Comparison of ENCODE assay signal across 14 cellular contexts in genomic region chr9:96048954-96049831, GRCh38.
DNase-seq lines count a peak whose midpoint lies in the region; ATAC-seq and TF ChIP-seq lines count a peak whose summit lies in the region.
"Had no signal": no experiment of that assay in that cellular context is flagged by ENCODE, and none has a peak within 500 bp of the region (broad histone marks: within the 10 kb centered on the region; RNA-seq: fewer than 3 reads in every experiment).

No MANE protein-coding gene starts in this region.

- no peaks in the 10 kb centered on the region for H3K9me2 ChIP-seq in neural cell (ENCODE audit: insufficient read depth, low read length)

- WGBS in heart right ventricle, 2 donors, result 77 to 79% methylated on average over 39 of the region's 39 CpGs

- H3K4me3 ChIP-seq in heart right ventricle (peak overlapping the region in 1 of 10 donors; percentile 6), neural cell (ENCODE audit: low read length) (no peak overlapping the region)
- H3K4me3 ChIP-seq: GM12878, uterus had no signal

- DNase-seq in activated naive CD8-positive, alpha-beta T cell treated with anti-CD3 and anti-CD28 coated beads, Interleukin-2, amount 50 U/mL, for 24 hours, result no peak
- DNase-seq in heart right ventricle (peak; percentile 31 to 58), substantia nigra (lab: John Stamatoyannopoulos, UW) (peak; percentile 32 to 96 (median 87)), LoVo (ENCODE audit: low spot score) (no peak), NCI-H1092 (lab: John Stamatoyannopoulos, UW) (no peak), COLO668 (lab: John Stamatoyannopoulos, UW; ENCODE audit: unreplicated experiment) (no peak)
- DNase-seq in activated T-cell treated with anti-CD3 and anti-CD28 coated beads, Interleukin-2, amount 50 U/mL, for 48 hours, result no peak
- DNase-seq: activated CD4-positive, alpha-beta T cell treated with anti-CD3 and anti-CD28 coated beads, Interleukin-2, amount 10 ng/mL, durations not matched to agents 7 days and 5 days; activated naive CD4-positive, alpha-beta T cell treated with anti-CD3 and anti-CD28 coated beads, Interleukin-2, amount 10 ng/mL, durations not matched to agents 7 days and 5 days; erythroblast; stimulated activated CD4-positive, alpha-beta T cell treated with anti-CD3 and anti-CD28 coated beads, Interleukin-1b, Interleukin-23, amount 100 ng/mL, for 48 hours had no signal

- H3K27ac Mint-ChIP-seq in activated naive CD8-positive, alpha-beta T cell treated with anti-CD3 and anti-CD28 coated beads, Interleukin-2, amount 50 U/mL, for 24 hours, result peak overlapping the region; percentile 90
- H3K27ac Mint-ChIP-seq: activated CD4-positive, alpha-beta T cell treated with anti-CD3 and anti-CD28 coated beads, Interleukin-2, amount 10 ng/mL, durations not matched to agents 7 days and 5 days; activated naive CD4-positive, alpha-beta T cell treated with anti-CD3 and anti-CD28 coated beads, Interleukin-2, amount 10 ng/mL, durations not matched to agents 7 days and 5 days had no signal

- H4K20me1 ChIP-seq in neural cell (ENCODE audit: insufficient read depth), result no peaks in the 10 kb centered on the region

- no peak for TF ChIP-seq CTCF in heart right ventricle (IDR thresholded peaks at IDR 0.05)
- no peak for TF ChIP-seq CTCF in neural cell (IDR thresholded peaks at IDR 0.05; ENCODE audit: poor library complexity, severe bottlenecking)

- H3K4me1 Mint-ChIP-seq in activated naive CD8-positive, alpha-beta T cell treated with anti-CD3 and anti-CD28 coated beads, Interleukin-2, amount 50 U/mL, for 24 hours, result peaks cover 17% of the 10 kb centered on the region
- H3K4me1 Mint-ChIP-seq: activated CD4-positive, alpha-beta T cell treated with anti-CD3 and anti-CD28 coated beads, Interleukin-2, amount 10 ng/mL, durations not matched to agents 7 days and 5 days; activated naive CD4-positive, alpha-beta T cell treated with anti-CD3 and anti-CD28 coated beads, Interleukin-2, amount 10 ng/mL, durations not matched to agents 7 days and 5 days had no signal

- H3K27me3 ChIP-seq in heart right ventricle (peaks cover 0 to 10% (median 5%) of the 10 kb centered on the region in 7 donors), neural cell (ENCODE audit: insufficient read depth, low read depth, low read length) (no peaks in the 10 kb centered on the region)
- H3K27me3 ChIP-seq: uterus had no signal

- TF ChIP-seq EP300 in neural cell (conservative IDR thresholded peaks at IDR 0.05; ENCODE audit: poor library complexity, severe bottlenecking), result no peak

- no peaks in the 10 kb centered on the region for H3K36me3 ChIP-seq in heart right ventricle
- no peaks in the 10 kb centered on the region for H3K36me3 ChIP-seq in neural cell (ENCODE audit: insufficient read depth, low read length)
- H3K36me3 ChIP-seq: uterus had no signal

- peak overlapping the region; percentile 53 for H3K9ac ChIP-seq in neural cell (ENCODE audit: low read length)

- H3K4me3 Mint-ChIP-seq in activated naive CD8-positive, alpha-beta T cell treated with anti-CD3 and anti-CD28 coated beads, Interleukin-2, amount 50 U/mL, for 24 hours, result no peak overlapping the region
- H3K4me3 Mint-ChIP-seq: activated CD4-positive, alpha-beta T cell treated with anti-CD3 and anti-CD28 coated beads, Interleukin-2, amount 10 ng/mL, durations not matched to agents 7 days and 5 days; activated naive CD4-positive, alpha-beta T cell treated with anti-CD3 and anti-CD28 coated beads, Interleukin-2, amount 10 ng/mL, durations not matched to agents 7 days and 5 days had no signal

- no peaks in the 10 kb centered on the region for H3F3A ChIP-seq in neural cell (ENCODE audit: insufficient read depth, low read length, poor library complexity, severe bottlenecking)

- H3K9me3 ChIP-seq in heart right ventricle (no peaks in the 10 kb centered on the region), neural cell (ENCODE audit: low read length) (no peaks in the 10 kb centered on the region)
- H3K9me3 ChIP-seq: uterus had no signal

- no peaks in the 10 kb centered on the region for H3K36me3 Mint-ChIP-seq in activated naive CD8-positive, alpha-beta T cell treated with anti-CD3 and anti-CD28 coated beads, Interleukin-2, amount 50 U/mL, for 24 hours (ENCODE audit: low read depth)
- H3K36me3 Mint-ChIP-seq: activated naive CD4-positive, alpha-beta T cell treated with anti-CD3 and anti-CD28 coated beads, Interleukin-2, amount 10 ng/mL, durations not matched to agents 7 days and 5 days had no signal

- H3K27me3 Mint-ChIP-seq in activated naive CD8-positive, alpha-beta T cell treated with anti-CD3 and anti-CD28 coated beads, Interleukin-2, amount 50 U/mL, for 24 hours, result no peaks in the 10 kb centered on the region
- H3K27me3 Mint-ChIP-seq: activated CD4-positive, alpha-beta T cell treated with anti-CD3 and anti-CD28 coated beads, Interleukin-2, amount 10 ng/mL, durations not matched to agents 7 days and 5 days had no signal

- no peaks in the 10 kb centered on the region for H3K9me3 Mint-ChIP-seq in activated naive CD8-positive, alpha-beta T cell treated with anti-CD3 and anti-CD28 coated beads, Interleukin-2, amount 50 U/mL, for 24 hours

- H3K4me1 ChIP-seq in heart right ventricle, result peaks cover 0 to 11% (median 0%) of the 10 kb centered on the region in 9 donors
- H3K4me1 ChIP-seq: uterus had no signal

- no peak for ATAC-seq in activated naive CD8-positive, alpha-beta T cell treated with anti-CD3 and anti-CD28 coated beads, Interleukin-2, amount 50 U/mL, for 24 hours
- peak; percentile 52 to 74 (median 64) for ATAC-seq in heart right ventricle

- intact Hi-C loops in heart right ventricle (cut with DNase I), result no loop called here

- no peak overlapping the region for H3K4me2 ChIP-seq in neural cell (ENCODE audit: low read length)

- TF ChIP-seq RAD21 in neural cell (conservative IDR thresholded peaks at IDR 0.05), result no peak

- H2AFZ ChIP-seq in neural cell (ENCODE audit: low read depth, low read length), result no peak overlapping the region

- no peaks in the 10 kb centered on the region for H3K79me2 ChIP-seq in neural cell (replicated peaks; ENCODE audit: insufficient read depth, low read length)

- peak overlapping the region in 7 of 10 donors; percentile 31 to 68 (median 49) for H3K27ac ChIP-seq in heart right ventricle
- no peak overlapping the region for H3K27ac ChIP-seq in neural cell (ENCODE audit: low read length)
- H3K27ac ChIP-seq in substantia nigra (ENCODE audit: low read depth, low read length, poor library complexity, severe bottlenecking), result peak overlapping the region; percentile 64
- H3K27ac ChIP-seq: uterus had no signal

TF ChIP-seq in neural cell, 6 proteins besides CTCF, POLR2A, EP300 and RAD21:
- TF ChIP-seq EZH2 (IDR thresholded peaks at IDR 0.05; ENCODE audit: borderline replicate concordance, insufficient read depth, low read length, poor library complexity, severe bottlenecking), result no peak
- no peak for TF ChIP-seq POLR2AphosphoS5 (IDR thresholded peaks at IDR 0.05)
- no peak for TF ChIP-seq SMC3 (conservative IDR thresholded peaks at IDR 0.05; ENCODE audit: poor library complexity)
- no peak for TF ChIP-seq TAF1 (IDR thresholded peaks at IDR 0.05; ENCODE audit: low read depth)
- no peak for TF ChIP-seq REST (IDR thresholded peaks at IDR 0.05; ENCODE audit: borderline replicate concordance)
- no peak for TF ChIP-seq MXI1 (conservative IDR thresholded peaks at IDR 0.05; ENCODE audit: poor library complexity, severe bottlenecking)

Comparison
In these comparisons a context has a peak if more than half of its experiments do, and no peak if none do; other contexts are left out.
1. DNase-seq: peak in heart right ventricle (2 of 2) and substantia nigra (49 of 49); none in activated naive CD8-positive, alpha-beta T cell treated with anti-CD3 and anti-CD28 coated beads, Interleukin-2, amount 50 U/mL, for 24 hours (single experiment), LoVo (single experiment), NCI-H1092 (single experiment), activated T-cell treated with anti-CD3 and anti-CD28 coated beads, Interleukin-2, amount 50 U/mL, for 48 hours (0 of 2) and COLO668 (single experiment).